ENCODE assay signal across 10 cellular contexts in the genomic region with DNA sequence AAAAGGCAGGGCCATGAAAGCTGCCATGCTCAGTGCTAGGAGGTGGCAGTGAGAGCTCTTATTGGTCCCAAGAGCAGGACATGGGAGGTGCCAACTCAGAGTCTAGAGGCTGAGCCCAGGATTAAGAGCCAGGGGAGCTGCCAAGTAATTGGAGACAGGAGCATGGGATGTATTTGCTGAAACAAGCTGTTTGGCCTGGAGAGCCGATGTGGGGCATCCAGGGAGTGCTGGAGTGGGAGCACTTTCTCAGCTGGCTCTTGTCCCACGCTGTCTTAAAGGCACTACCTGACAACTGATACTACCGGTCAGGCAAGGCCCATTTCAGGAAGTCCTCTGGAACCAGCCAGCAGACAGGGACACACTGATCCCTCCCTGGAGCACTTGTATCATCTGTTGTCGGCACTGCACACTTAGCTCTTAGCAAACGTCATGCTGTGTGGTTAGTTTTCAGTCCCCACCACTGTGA. TPM values are rescaled to one million over a fixed set of nuclear protein-coding genes. Genes with fewer than 3 reads are reported as not detected.
A peak's percentile ranks its signal among the peaks of the same experiment; 100 is the strongest.
DNase-seq lines count a peak whose midpoint lies in the region; ATAC-seq and TF ChIP-seq lines count a peak whose summit lies in the region.
"Had no signal": no experiment of that assay in that cellular context is flagged by ENCODE, and none has a peak within 500 bp of the region (broad histone marks: within the 10 kb centered on the region; RNA-seq: fewer than 3 reads in every experiment).

No MANE protein-coding gene starts in this region.

- peak in 1 of 2 donors; percentile 30 for TF ChIP-seq POLR2A in gastrocnemius medialis (IDR thresholded peaks at IDR 0.05)

- no peak overlapping the region for H3K4me3 ChIP-seq in heart right ventricle
- no peak overlapping the region for H3K4me3 ChIP-seq in gastrocnemius medialis
- no peak overlapping the region for H3K4me3 ChIP-seq in coronary artery

- H3K9me3 ChIP-seq in heart right ventricle (no peaks in the 10 kb centered on the region), gastrocnemius medialis (no peaks in the 10 kb centered on the region)

- TF ChIP-seq CTCF in heart right ventricle (IDR thresholded peaks at IDR 0.05) (no peak), gastrocnemius medialis (IDR thresholded peaks at IDR 0.05 in 4 of 5, conservative IDR thresholded peaks at IDR 0.05 in 1 of 5) (no peak), coronary artery (IDR thresholded peaks at IDR 0.05) (no peak)

- peak in 7 of 8 donors; percentile 30 to 90 (median 86) for ATAC-seq in heart right ventricle
- peak; percentile 82 to 89 for ATAC-seq in gastrocnemius medialis
- ATAC-seq: natural killer cell treated with Interleukin-12 subunit alpha and Interleukin-12 subunit beta and Interleukin-15 and Interleukin-18, amount 100 ng/mL, for 72 hours had no signal

- in situ Hi-C loops in gastrocnemius medialis (cut with MboI; ENCODE audit: low sequenced_read_pairs in 4 of 4): no loop called here

- H3K36me3 ChIP-seq in heart right ventricle: no peaks in the 10 kb centered on the region
- no peaks in the 10 kb centered on the region for H3K36me3 ChIP-seq in gastrocnemius medialis

- intact Hi-C loops in heart right ventricle (cut with DNase I) (no loop called here), gastrocnemius medialis (cut with DNase I; ENCODE audit: low total_unique reads) (loop anchor here (5.0 to 10.0 kb wide), 3 partner anchors 420 to 750 kb away; partner anchors contain the start of genes MMD and NOG)

- 22 to 29% methylated on average over 5 of the region's 5 CpGs for WGBS in heart right ventricle, 2 donors

- H3K4me1 ChIP-seq in heart right ventricle: peaks cover 0 to 19% (median 0%) of the 10 kb centered on the region in 9 donors
- H3K4me1 ChIP-seq in gastrocnemius medialis: peaks cover 34 to 35% of the 10 kb centered on the region in 2 donors

- DNase-seq in HCEC 1CT (peak; percentile 46), NCI-H2196 (lab: John Stamatoyannopoulos, UW; ENCODE audit: unreplicated experiment) (peak; percentile 4), heart right ventricle (peak in 1 of 2 donors; percentile 10), gastrocnemius medialis (peak; percentile 92 to 94), GDM1 (lab: John Stamatoyannopoulos, UW) (no peak), coronary artery (ENCODE audit: low spot score) (no peak)
- no peak for DNase-seq in stimulated activated CD4-positive, alpha-beta T cell treated with anti-CD3 and anti-CD28 coated beads, Interleukin-4, amount 100 ng/mL, for 24 hours
- no peak for DNase-seq in stimulated activated CD4-positive, alpha-beta T cell treated with anti-CD3 and anti-CD28 coated beads, Interleukin-1b, Interleukin-23, amount 100 ng/mL, for 48 hours
- DNase-seq: NCI-H526 had no signal

- H3K27ac ChIP-seq in heart right ventricle (peak overlapping the region in 1 of 10 donors; percentile 23), gastrocnemius medialis (peak overlapping the region; percentile 85 to 93 (median 86)), coronary artery (no peak overlapping the region)

- H3K27me3 ChIP-seq in heart right ventricle (peaks cover 0 to 4% (median 0%) of the 10 kb centered on the region in 7 donors), gastrocnemius medialis (no peaks in the 10 kb centered on the region)

RNA-seq across cellular contexts. Expression of gene ANKFN1, which starts 19.3 kb away (rescaled TPM):
- total RNA-seq in heart right ventricle: under 1 TPM in 1 of 10 donors, not detected in 9; 0.38 TPM
- under 1 TPM in 1 of 2 donors, not detected in 1; 0.01 TPM for polyA plus RNA-seq in heart right ventricle
- under 1 TPM in 2 of 4 donors, not detected in 2; 0.16 to 0.27 TPM for total RNA-seq in gastrocnemius medialis
- total RNA-seq: natural killer cell treated with Interleukin-12 subunit alpha and Interleukin-12 subunit beta and Interleukin-15 and Interleukin-18, amount 100 ng/mL, for 72 hours had no signal

Comparison
In these comparisons a context has a peak if more than half of its experiments do, and no peak if none do; other contexts are left out.
1. DNase-seq: peak in HCEC 1CT (single experiment), NCI-H2196 (single experiment) and gastrocnemius medialis (2 of 2); none in GDM1 (single experiment), stimulated activated CD4-positive, alpha-beta T cell treated with anti-CD3 and anti-CD28 coated beads, Interleukin-4, amount 100 ng/mL, for 24 hours (single experiment), stimulated activated CD4-positive, alpha-beta T cell treated with anti-CD3 and anti-CD28 coated beads, Interleukin-1b, Interleukin-23, amount 100 ng/mL, for 48 hours (single experiment) and coronary artery (single experiment).
2. H3K27ac ChIP-seq: peak in gastrocnemius medialis (4 of 4); none in coronary artery (0 of 2).